9 cellular contexts compared by ENCODE assay signal in genomic region chrX:39969099-39969825, GRCh38.
A peak's percentile ranks its signal among the peaks of the same experiment; 100 is the strongest.
DNase-seq lines count a peak whose midpoint lies in the region; ATAC-seq, FAIRE-seq and TF ChIP-seq lines count a peak whose summit lies in the region.
"Had no signal": no experiment of that assay in that cellular context is flagged by ENCODE, and none has a peak within 500 bp of the region (broad histone marks: within the 10 kb centered on the region; RNA-seq: fewer than 3 reads in every experiment).

No MANE protein-coding gene starts in this region.

- no TSS peak for BruUV-seq in HCT116 (replicated peaks; lab: Mats Ljungman, UMichigan)

- H3K9me3 Mint-ChIP-seq in neural progenitor cell, result peaks cover 39% of the 10 kb centered on the region

- CTCF ChIA-PET in HCT116 (lab: Charles Lee), result no interaction called here

- H3K9me3 ChIP-seq in HCT116 (ENCODE audit: control insufficient read depth in 1 of 2, insufficient read depth in 1 of 2, low read depth in 1 of 2, low read length in 2 of 2) (no peaks in the 10 kb centered on the region; a peak in 1 of 4 replicates), neural progenitor cell (ENCODE audit: low read depth) (no peaks in the 10 kb centered on the region)

- H4K20me1 ChIP-seq in HCT116 (ENCODE audit: insufficient read depth), result no peaks in the 10 kb centered on the region
- H4K20me1 ChIP-seq in neural progenitor cell (ENCODE audit: low read depth), result no peaks in the 10 kb centered on the region

- no peak for TF ChIP-seq RAD21 in HCT116 (IDR thresholded peaks at IDR 0.05; ENCODE audit: low read depth)

- peak; percentile 77 for ATAC-seq in HCT116

- H3K4me2 ChIP-seq in HCT116 (ENCODE audit: low read length) (peak overlapping the region; percentile 60), neural progenitor cell (peak overlapping the region; percentile 49)

- peak overlapping the region; percentile 17; the same call in 1 of the 2 replicates for H3K9ac ChIP-seq in HCT116 (ENCODE audit: low read length)
- no peak overlapping the region for H3K9ac ChIP-seq in neural progenitor cell

- intact Hi-C loops in HCT116 (cut with micrococcal nuclease), result no loop called here

- H3K4me3 ChIP-seq in HCT116 (replicated peaks in 1 of 2; ENCODE audit: low read depth in 1 of 2, low read length in 2 of 2) (no peak overlapping the region), neural progenitor cell (no peak overlapping the region)

- H3K27me3 ChIP-seq in HCT116 (ENCODE audit: insufficient read depth, low read length) (no peaks in the 10 kb centered on the region), neural progenitor cell (no peaks in the 10 kb centered on the region)

- POLR2A ChIA-PET in HCT116 (lab: Charles Lee), result no interaction called here

- H3K9me2 ChIP-seq in HCT116 (ENCODE audit: insufficient read depth), result no peaks in the 10 kb centered on the region

- no peak overlapping the region for H3K27ac Mint-ChIP-seq in neural progenitor cell
- H3K27ac Mint-ChIP-seq: activated B cell treated with CpG ODN at 0.5 μM for 24 hours had no signal

- H3K4me3 Mint-ChIP-seq in neural progenitor cell, result no peak overlapping the region
- H3K4me3 Mint-ChIP-seq: activated B cell treated with CpG ODN at 0.5 μM for 24 hours had no signal

- peaks cover 17 to 39% of the 10 kb centered on the region in 2 experiments for H3K4me1 ChIP-seq in HCT116 (ENCODE audit: control insufficient read depth in 1 of 2, insufficient read depth in 2 of 2, low read length in 2 of 2)
- H3K4me1 ChIP-seq in neural progenitor cell, result peaks cover 17% of the 10 kb centered on the region

- peaks cover 4% of the 10 kb centered on the region for H3F3A ChIP-seq in neural progenitor cell (ENCODE audit: low read depth)

- peaks cover 17% of the 10 kb centered on the region for H3K4me1 Mint-ChIP-seq in neural progenitor cell
- H3K4me1 Mint-ChIP-seq: activated B cell treated with CpG ODN at 0.5 μM for 24 hours had no signal

- TF ChIP-seq CTCF in HCT116 (IDR thresholded peaks at IDR 0.05 in 2 of 3, conservative IDR thresholded peaks at IDR 0.05 in 1 of 3; ENCODE audit: borderline replicate concordance in 1 of 3, insufficient read depth in 1 of 3, low read depth in 2 of 3, low read length in 2 of 3) (no peak), neural progenitor cell (IDR thresholded peaks at IDR 0.05) (no peak)

- H3K27me3 Mint-ChIP-seq in neural progenitor cell (ENCODE audit: insufficient read depth, low read depth), result peaks cover 4% of the 10 kb centered on the region

- TF ChIP-seq POLR2A in HCT116 (IDR thresholded peaks at IDR 0.05; ENCODE audit: borderline replicate concordance, extremely low read depth, insufficient read depth, insufficient read length), result no peak
- no peak for TF ChIP-seq POLR2A in GM12892 (IDR thresholded peaks at IDR 0.05; ENCODE audit: low read depth, low read length)
- no peak for TF ChIP-seq POLR2A in H54 (IDR thresholded peaks at IDR 0.05; ENCODE audit: low read depth, low read length)

- RAD21 ChIA-PET in HCT116 (lab: Charles Lee; ENCODE audit: low non-redundant PET in 1 of 2, low total read pairs in 2 of 2, uncharacterized antibody in 2 of 2, unreplicated experiment in 2 of 2), result no interaction called here

- FAIRE-seq in frontal cortex (lab: Jason Lieb, UNC) (no peak), GM12892 (lab: Jason Lieb, UNC) (no peak), H54 (lab: Jason Lieb, UNC) (no peak)

- DNase-seq in HCT116 (ENCODE audit: low read depth, low spot score) (no peak), NCI-H345 (lab: John Stamatoyannopoulos, UW) (peak; percentile 93), neural progenitor cell (ENCODE audit: low spot score) (peak; percentile 55), NOMO-1 treated with DMSO at 0.1 percent for 48 hours (lab: John Stamatoyannopoulos, UW; ENCODE audit: unreplicated experiment) (no peak), frontal cortex (ENCODE audit: low spot score in 2 of 2) (no peak), GM12892 (ENCODE audit: insufficient read length) (no peak), H54 (ENCODE audit: insufficient read length, low spot score) (no peak)
- DNase-seq in activated effector memory CD4-positive, alpha-beta T cell treated with Interleukin-2 at 50 U/mL for 16 hours, result peak; percentile 6
- DNase-seq: activated B cell treated with CpG ODN at 0.5 μM for 24 hours had no signal

- no peak overlapping the region; the same call in 1 of the 2 replicates for H3K27ac ChIP-seq in HCT116 (ENCODE audit: low read depth, low read length)
- no peak overlapping the region for H3K27ac ChIP-seq in neural progenitor cell

- H2AFZ ChIP-seq in HCT116 (ENCODE audit: low read depth, low read length, poor library complexity, severe bottlenecking) (no peak overlapping the region), neural progenitor cell (replicated peaks) (no peak overlapping the region)

- H3K36me3 ChIP-seq in HCT116 (ENCODE audit: control insufficient read depth in 1 of 2, insufficient read depth in 2 of 2, low read length in 2 of 2), result no peaks in the 10 kb centered on the region
- H3K36me3 ChIP-seq in neural progenitor cell, result no peaks in the 10 kb centered on the region

- no peaks in the 10 kb centered on the region for H3K36me3 Mint-ChIP-seq in neural progenitor cell

- H3K79me2 ChIP-seq in HCT116 (ENCODE audit: insufficient read depth, low read length) (no peaks in the 10 kb centered on the region), neural progenitor cell (ENCODE audit: low read depth) (no peaks in the 10 kb centered on the region)

TF ChIP-seq in HCT116, 20 proteins besides CTCF, POLR2A, EP300 and RAD21:
- TF ChIP-seq TCF7L2 (IDR thresholded peaks at IDR 0.05; ENCODE audit: borderline replicate concordance, extremely low read depth, insufficient read depth, insufficient read length) (peak; percentile 39), EZH2phosphoT487 (IDR thresholded peaks at IDR 0.05; ENCODE audit: borderline replicate concordance) (no peak), EZH2 (IDR thresholded peaks at IDR 0.05) (no peak), ATF3 (IDR thresholded peaks at IDR 0.05) (no peak), POLR2AphosphoS5 (IDR thresholded peaks at IDR 0.05; ENCODE audit: low read depth, low read length) (no peak), ZFX (IDR thresholded peaks at IDR 0.05) (0 out of 2 replicates have a peak, but pooled peaks have one; percentile 16), ZNF274 (IDR thresholded peaks at IDR 0.05; ENCODE audit: low read depth, low read length) (no peak)
TF ChIP-seq in HCT116: peak in this region for 2.

Comparison
In these comparisons a context has a peak if more than half of its experiments do, and no peak if none do; other contexts are left out.
1. DNase-seq: peak in NCI-H345 (single experiment), activated effector memory CD4-positive, alpha-beta T cell treated with Interleukin-2 at 50 U/mL for 16 hours (single experiment) and neural progenitor cell (single experiment); none in HCT116 (single experiment), NOMO-1 treated with DMSO at 0.1 percent for 48 hours (single experiment), frontal cortex (0 of 2), GM12892 (single experiment) and H54 (single experiment).